1 cellular context compared by ENCODE assay signal in genomic region chr20:46681032-46681854, GRCh38.
TF ChIP-seq lines count a peak whose summit lies in the region.

No MANE protein-coding gene starts in this region.

TF ChIP-seq in K562, 482 proteins besides CTCF, POLR2A, EP300 and RAD21 (continued from another document and continues in another):
- TF ChIP-seq, protein P1, sequence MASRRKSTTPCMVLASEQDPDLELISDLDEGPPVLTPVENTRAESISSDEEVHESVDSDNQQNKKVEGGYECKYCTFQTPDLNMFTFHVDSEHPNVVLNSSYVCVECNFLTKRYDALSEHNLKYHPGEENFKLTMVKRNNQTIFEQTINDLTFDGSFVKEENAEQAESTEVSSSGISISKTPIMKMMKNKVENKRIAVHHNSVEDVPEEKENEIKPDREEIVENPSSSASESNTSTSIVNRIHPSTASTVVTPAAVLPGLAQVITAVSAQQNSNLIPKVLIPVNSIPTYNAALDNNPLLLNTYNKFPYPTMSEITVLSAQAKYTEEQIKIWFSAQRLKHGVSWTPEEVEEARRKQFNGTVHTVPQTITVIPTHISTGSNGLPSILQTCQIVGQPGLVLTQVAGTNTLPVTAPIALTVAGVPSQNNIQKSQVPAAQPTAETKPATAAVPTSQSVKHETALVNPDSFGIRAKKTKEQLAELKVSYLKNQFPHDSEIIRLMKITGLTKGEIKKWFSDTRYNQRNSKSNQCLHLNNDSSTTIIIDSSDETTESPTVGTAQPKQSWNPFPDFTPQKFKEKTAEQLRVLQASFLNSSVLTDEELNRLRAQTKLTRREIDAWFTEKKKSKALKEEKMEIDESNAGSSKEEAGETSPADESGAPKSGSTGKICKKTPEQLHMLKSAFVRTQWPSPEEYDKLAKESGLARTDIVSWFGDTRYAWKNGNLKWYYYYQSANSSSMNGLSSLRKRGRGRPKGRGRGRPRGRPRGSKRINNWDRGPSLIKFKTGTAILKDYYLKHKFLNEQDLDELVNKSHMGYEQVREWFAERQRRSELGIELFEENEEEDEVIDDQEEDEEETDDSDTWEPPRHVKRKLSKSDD (conservative IDR thresholded peaks at IDR 0.05; ENCODE audit: low read length): no peak
- no peak for TF ChIP-seq BRD4 (IDR thresholded peaks at IDR 0.05)
- no peak for TF ChIP-seq NFRKB (IDR thresholded peaks at IDR 0.05; ENCODE audit: low read depth)
- TF ChIP-seq ADNP (tag; IDR thresholded peaks at IDR 0.05): no peak
- TF ChIP-seq, protein P2, sequence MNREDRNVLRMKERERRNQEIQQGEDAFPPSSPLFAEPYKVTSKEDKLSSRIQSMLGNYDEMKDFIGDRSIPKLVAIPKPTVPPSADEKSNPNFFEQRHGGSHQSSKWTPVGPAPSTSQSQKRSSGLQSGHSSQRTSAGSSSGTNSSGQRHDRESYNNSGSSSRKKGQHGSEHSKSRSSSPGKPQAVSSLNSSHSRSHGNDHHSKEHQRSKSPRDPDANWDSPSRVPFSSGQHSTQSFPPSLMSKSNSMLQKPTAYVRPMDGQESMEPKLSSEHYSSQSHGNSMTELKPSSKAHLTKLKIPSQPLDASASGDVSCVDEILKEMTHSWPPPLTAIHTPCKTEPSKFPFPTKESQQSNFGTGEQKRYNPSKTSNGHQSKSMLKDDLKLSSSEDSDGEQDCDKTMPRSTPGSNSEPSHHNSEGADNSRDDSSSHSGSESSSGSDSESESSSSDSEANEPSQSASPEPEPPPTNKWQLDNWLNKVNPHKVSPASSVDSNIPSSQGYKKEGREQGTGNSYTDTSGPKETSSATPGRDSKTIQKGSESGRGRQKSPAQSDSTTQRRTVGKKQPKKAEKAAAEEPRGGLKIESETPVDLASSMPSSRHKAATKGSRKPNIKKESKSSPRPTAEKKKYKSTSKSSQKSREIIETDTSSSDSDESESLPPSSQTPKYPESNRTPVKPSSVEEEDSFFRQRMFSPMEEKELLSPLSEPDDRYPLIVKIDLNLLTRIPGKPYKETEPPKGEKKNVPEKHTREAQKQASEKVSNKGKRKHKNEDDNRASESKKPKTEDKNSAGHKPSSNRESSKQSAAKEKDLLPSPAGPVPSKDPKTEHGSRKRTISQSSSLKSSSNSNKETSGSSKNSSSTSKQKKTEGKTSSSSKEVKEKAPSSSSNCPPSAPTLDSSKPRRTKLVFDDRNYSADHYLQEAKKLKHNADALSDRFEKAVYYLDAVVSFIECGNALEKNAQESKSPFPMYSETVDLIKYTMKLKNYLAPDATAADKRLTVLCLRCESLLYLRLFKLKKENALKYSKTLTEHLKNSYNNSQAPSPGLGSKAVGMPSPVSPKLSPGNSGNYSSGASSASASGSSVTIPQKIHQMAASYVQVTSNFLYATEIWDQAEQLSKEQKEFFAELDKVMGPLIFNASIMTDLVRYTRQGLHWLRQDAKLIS (CRISPR knock-in tag; IDR thresholded peaks at IDR 0.05): no peak
- TF ChIP-seq, protein P3, sequence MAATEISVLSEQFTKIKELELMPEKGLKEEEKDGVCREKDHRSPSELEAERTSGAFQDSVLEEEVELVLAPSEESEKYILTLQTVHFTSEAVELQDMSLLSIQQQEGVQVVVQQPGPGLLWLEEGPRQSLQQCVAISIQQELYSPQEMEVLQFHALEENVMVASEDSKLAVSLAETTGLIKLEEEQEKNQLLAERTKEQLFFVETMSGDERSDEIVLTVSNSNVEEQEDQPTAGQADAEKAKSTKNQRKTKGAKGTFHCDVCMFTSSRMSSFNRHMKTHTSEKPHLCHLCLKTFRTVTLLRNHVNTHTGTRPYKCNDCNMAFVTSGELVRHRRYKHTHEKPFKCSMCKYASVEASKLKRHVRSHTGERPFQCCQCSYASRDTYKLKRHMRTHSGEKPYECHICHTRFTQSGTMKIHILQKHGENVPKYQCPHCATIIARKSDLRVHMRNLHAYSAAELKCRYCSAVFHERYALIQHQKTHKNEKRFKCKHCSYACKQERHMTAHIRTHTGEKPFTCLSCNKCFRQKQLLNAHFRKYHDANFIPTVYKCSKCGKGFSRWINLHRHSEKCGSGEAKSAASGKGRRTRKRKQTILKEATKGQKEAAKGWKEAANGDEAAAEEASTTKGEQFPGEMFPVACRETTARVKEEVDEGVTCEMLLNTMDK (IDR thresholded peaks at IDR 0.05; ENCODE audit: borderline replicate concordance, insufficient read depth, low read depth, low read length, poor library complexity, severe bottlenecking): peak; percentile 27
- TF ChIP-seq NFE2 (IDR thresholded peaks at IDR 0.05; ENCODE audit: low read depth): no peak
- no peak for TF ChIP-seq NFXL1 (CRISPR knock-in tag; IDR thresholded peaks at IDR 0.05)
- no peak for TF ChIP-seq ILK (tag; IDR thresholded peaks at IDR 0.05; ENCODE audit: borderline replicate concordance, low read depth)
- TF ChIP-seq CHD2 (IDR thresholded peaks at IDR 0.05; ENCODE audit: low read depth, low read length): no peak
- peak; percentile 94 for TF ChIP-seq LARP7 (IDR thresholded peaks at IDR 0.05)
- TF ChIP-seq ZEB2 (IDR thresholded peaks at IDR 0.05): peak; percentile 75
- no peak for TF ChIP-seq RB1 (IDR thresholded peaks at IDR 0.05; ENCODE audit: low read depth)
- no peak for TF ChIP-seq COPS2 (conservative IDR thresholded peaks at IDR 0.05)
- TF ChIP-seq, protein P4, sequence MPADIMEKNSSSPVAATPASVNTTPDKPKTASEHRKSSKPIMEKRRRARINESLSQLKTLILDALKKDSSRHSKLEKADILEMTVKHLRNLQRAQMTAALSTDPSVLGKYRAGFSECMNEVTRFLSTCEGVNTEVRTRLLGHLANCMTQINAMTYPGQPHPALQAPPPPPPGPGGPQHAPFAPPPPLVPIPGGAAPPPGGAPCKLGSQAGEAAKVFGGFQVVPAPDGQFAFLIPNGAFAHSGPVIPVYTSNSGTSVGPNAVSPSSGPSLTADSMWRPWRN (IDR thresholded peaks at IDR 0.05; ENCODE audit: low read depth): no peak
- TF ChIP-seq NFYB (IDR thresholded peaks at IDR 0.05; ENCODE audit: extremely low read depth, insufficient read length): no peak
- peak in 1 of 2 experiments; percentile 55; a peak in 1 of 4 replicates for TF ChIP-seq ARNT (IDR thresholded peaks at IDR 0.05)
- TF ChIP-seq, protein P5, sequence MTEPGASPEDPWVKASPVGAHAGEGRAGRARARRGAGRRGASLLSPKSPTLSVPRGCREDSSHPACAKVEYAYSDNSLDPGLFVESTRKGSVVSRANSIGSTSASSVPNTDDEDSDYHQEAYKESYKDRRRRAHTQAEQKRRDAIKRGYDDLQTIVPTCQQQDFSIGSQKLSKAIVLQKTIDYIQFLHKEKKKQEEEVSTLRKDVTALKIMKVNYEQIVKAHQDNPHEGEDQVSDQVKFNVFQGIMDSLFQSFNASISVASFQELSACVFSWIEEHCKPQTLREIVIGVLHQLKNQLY (CRISPR knock-in tag; conservative IDR thresholded peaks at IDR 0.05): no peak
- TF ChIP-seq HDAC6 (IDR thresholded peaks at IDR 0.05; ENCODE audit: low read depth, low read length): no peak
- no peak for TF ChIP-seq MYBL2 (IDR thresholded peaks at IDR 0.05; ENCODE audit: low read depth)
- no peak for TF ChIP-seq MYBL2 (CRISPR knock-in tag; IDR thresholded peaks at IDR 0.05; ENCODE audit: borderline replicate concordance)
- TF ChIP-seq ZNF316 (IDR thresholded peaks at IDR 0.05): peak; percentile 33
- peak; percentile 95 for TF ChIP-seq HLTF (IDR thresholded peaks at IDR 0.05)
- peak; percentile 19 for TF ChIP-seq ASH1L (IDR thresholded peaks at IDR 0.05; ENCODE audit: borderline replicate concordance, low read depth, partially characterized antibody)
- TF ChIP-seq TRIM28 (IDR thresholded peaks at IDR 0.05): no peak
- TF ChIP-seq HMGN3 (IDR thresholded peaks at IDR 0.05; ENCODE audit: borderline replicate concordance, extremely low read depth, insufficient read length, low read depth, low read length): no peak
- no peak for TF ChIP-seq CXXC5 (CRISPR knock-in tag; IDR thresholded peaks at IDR 0.05)
- TF ChIP-seq CLOCK (CRISPR knock-in tag; IDR thresholded peaks at IDR 0.05; ENCODE audit: borderline replicate concordance): no peak
- no peak for TF ChIP-seq SRSF9 (IDR thresholded peaks at IDR 0.05; ENCODE audit: borderline replicate concordance, low read depth, low read length)
- TF ChIP-seq NEUROD1 (IDR thresholded peaks at IDR 0.05; ENCODE audit: borderline replicate concordance, low read depth, low read length, partially characterized antibody): no peak
- no peak for TF ChIP-seq JUN (IDR thresholded peaks at IDR 0.05; ENCODE audit: borderline replicate concordance, low read depth, low read length)
- no peak for TF ChIP-seq JUN (CRISPR knock-in tag; IDR thresholded peaks at IDR 0.05; ENCODE audit: borderline replicate concordance)
- TF ChIP-seq ZNF668 (CRISPR knock-in tag; IDR thresholded peaks at IDR 0.05): no peak
- no peak for TF ChIP-seq HNRNPLL (IDR thresholded peaks at IDR 0.05; ENCODE audit: low read depth, low read length, poor library complexity, severe bottlenecking)
- TF ChIP-seq ZNF512 (tag; IDR thresholded peaks at IDR 0.05): peak; percentile 87
- TF ChIP-seq SMAD4 (CRISPR knock-in tag; conservative IDR thresholded peaks at IDR 0.05): no peak
- TF ChIP-seq RUNX1 (IDR thresholded peaks at IDR 0.05; ENCODE audit: low read depth): no peak
- TF ChIP-seq, protein P6, sequence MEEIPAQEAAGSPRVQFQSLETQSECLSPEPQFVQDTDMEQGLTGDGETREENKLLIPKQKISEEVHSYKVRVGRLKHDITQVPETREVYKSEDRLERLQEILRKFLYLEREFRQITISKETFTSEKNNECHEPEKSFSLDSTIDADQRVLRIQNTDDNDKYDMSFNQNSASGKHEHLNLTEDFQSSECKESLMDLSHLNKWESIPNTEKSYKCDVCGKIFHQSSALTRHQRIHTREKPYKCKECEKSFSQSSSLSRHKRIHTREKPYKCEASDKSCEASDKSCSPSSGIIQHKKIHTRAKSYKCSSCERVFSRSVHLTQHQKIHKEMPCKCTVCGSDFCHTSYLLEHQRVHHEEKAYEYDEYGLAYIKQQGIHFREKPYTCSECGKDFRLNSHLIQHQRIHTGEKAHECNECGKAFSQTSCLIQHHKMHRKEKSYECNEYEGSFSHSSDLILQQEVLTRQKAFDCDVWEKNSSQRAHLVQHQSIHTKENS (CRISPR knock-in tag; IDR thresholded peaks at IDR 0.05): no peak
- no peak for TF ChIP-seq SRSF1 (IDR thresholded peaks at IDR 0.05; ENCODE audit: low read depth, low read length)
- TF ChIP-seq, protein P7, sequence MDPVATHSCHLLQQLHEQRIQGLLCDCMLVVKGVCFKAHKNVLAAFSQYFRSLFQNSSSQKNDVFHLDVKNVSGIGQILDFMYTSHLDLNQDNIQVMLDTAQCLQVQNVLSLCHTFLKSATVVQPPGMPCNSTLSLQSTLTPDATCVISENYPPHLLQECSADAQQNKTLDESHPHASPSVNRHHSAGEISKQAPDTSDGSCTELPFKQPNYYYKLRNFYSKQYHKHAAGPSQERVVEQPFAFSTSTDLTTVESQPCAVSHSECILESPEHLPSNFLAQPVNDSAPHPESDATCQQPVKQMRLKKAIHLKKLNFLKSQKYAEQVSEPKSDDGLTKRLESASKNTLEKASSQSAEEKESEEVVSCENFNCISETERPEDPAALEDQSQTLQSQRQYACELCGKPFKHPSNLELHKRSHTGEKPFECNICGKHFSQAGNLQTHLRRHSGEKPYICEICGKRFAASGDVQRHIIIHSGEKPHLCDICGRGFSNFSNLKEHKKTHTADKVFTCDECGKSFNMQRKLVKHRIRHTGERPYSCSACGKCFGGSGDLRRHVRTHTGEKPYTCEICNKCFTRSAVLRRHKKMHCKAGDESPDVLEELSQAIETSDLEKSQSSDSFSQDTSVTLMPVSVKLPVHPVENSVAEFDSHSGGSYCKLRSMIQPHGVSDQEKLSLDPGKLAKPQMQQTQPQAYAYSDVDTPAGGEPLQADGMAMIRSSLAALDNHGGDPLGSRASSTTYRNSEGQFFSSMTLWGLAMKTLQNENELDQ (CRISPR knock-in tag; IDR thresholded peaks at IDR 0.05; ENCODE audit: borderline replicate concordance): no peak
- TF ChIP-seq ELF4 (CRISPR knock-in tag; IDR thresholded peaks at IDR 0.05): peak; percentile 89
- 0 out of 2 replicates have a peak, but pooled peaks have one; percentile 29 for TF ChIP-seq SUPT5H (IDR thresholded peaks at IDR 0.05)
- no peak for TF ChIP-seq TARDBP (IDR thresholded peaks at IDR 0.05)
- no peak for TF ChIP-seq GABPB2 (CRISPR knock-in tag; conservative IDR thresholded peaks at IDR 0.05)
- TF ChIP-seq CBFB (CRISPR knock-in tag; IDR thresholded peaks at IDR 0.05): no peak
- TF ChIP-seq ZNF586 (CRISPR knock-in tag; conservative IDR thresholded peaks at IDR 0.05): no peak
- TF ChIP-seq KDM5B (IDR thresholded peaks at IDR 0.05; ENCODE audit: insufficient replicate concordance, low read depth, low read length): no peak
- TF ChIP-seq MBD2 (IDR thresholded peaks at IDR 0.05; ENCODE audit: borderline replicate concordance, low read depth): no peak
